ENCODE assay signal across 1 cellular context in genomic region chr19:40461669-40462221, GRCh38.
A peak's percentile ranks its signal among the peaks of the same experiment; 100 is the strongest.
TF ChIP-seq lines count a peak whose summit lies in the region.

No MANE protein-coding gene starts in this region.

TF ChIP-seq in HepG2, 621 proteins besides CTCF, POLR2A, EP300 and RAD21 (continued from another document and continues in another):
- no peak for TF ChIP-seq HOMEZ (CRISPR knock-in tag; IDR thresholded peaks at IDR 0.05; ENCODE audit: low read depth)
- no peak for TF ChIP-seq ZNF276 (CRISPR knock-in tag; IDR thresholded peaks at IDR 0.05; ENCODE audit: low read depth)
- no peak for TF ChIP-seq ZNF224 (CRISPR knock-in tag; IDR thresholded peaks at IDR 0.05)
- no peak for TF ChIP-seq ARID2 (CRISPR knock-in tag; IDR thresholded peaks at IDR 0.05; ENCODE audit: borderline replicate concordance)
- TF ChIP-seq RBM22 (optimal IDR thresholded peaks at IDR 0.05; ENCODE audit: low read length): no peak
- no peak for TF ChIP-seq ATF7-NPFF (CRISPR knock-in tag; IDR thresholded peaks at IDR 0.05; ENCODE audit: low read depth)
- no peak for TF ChIP-seq ELK4 (CRISPR knock-in tag; IDR thresholded peaks at IDR 0.05; ENCODE audit: borderline replicate concordance)
- TF ChIP-seq ZBED4 (CRISPR knock-in tag; IDR thresholded peaks at IDR 0.05; ENCODE audit: borderline replicate concordance): no peak
- no peak for TF ChIP-seq CREBL2 (CRISPR knock-in tag; IDR thresholded peaks at IDR 0.05; ENCODE audit: borderline replicate concordance)
- peak; percentile 70 for TF ChIP-seq MAX (IDR thresholded peaks at IDR 0.05)
- no peak for TF ChIP-seq ZZZ3 (CRISPR knock-in tag; IDR thresholded peaks at IDR 0.05; ENCODE audit: borderline replicate concordance)
- TF ChIP-seq DMAP1 (CRISPR knock-in tag; IDR thresholded peaks at IDR 0.05): 0 out of 2 replicates have a peak, but pooled peaks have one; percentile 34
- no peak for TF ChIP-seq ZNF660 (CRISPR knock-in tag; IDR thresholded peaks at IDR 0.05; ENCODE audit: borderline replicate concordance, low read depth)
- peak; percentile 59 for TF ChIP-seq HNF4G (IDR thresholded peaks at IDR 0.05; ENCODE audit: borderline replicate concordance, low read depth, low read length)
- 0 out of 2 replicates have a peak, but pooled peaks have one; percentile 48 for TF ChIP-seq HNF4G (CRISPR knock-in tag; IDR thresholded peaks at IDR 0.05; ENCODE audit: borderline replicate concordance, low read depth)
- TF ChIP-seq AKAP8 (CRISPR knock-in tag; IDR thresholded peaks at IDR 0.05): no peak
- peak; percentile 56; the same call in 1 of the 2 replicates for TF ChIP-seq ELF1 (CRISPR knock-in tag; IDR thresholded peaks at IDR 0.05)
- no peak for TF ChIP-seq ZEB1 (IDR thresholded peaks at IDR 0.05; ENCODE audit: insufficient replicate concordance, low read depth)
- no peak for TF ChIP-seq ZBTB38 (CRISPR knock-in tag; IDR thresholded peaks at IDR 0.05)
- TF ChIP-seq, protein P1, sequence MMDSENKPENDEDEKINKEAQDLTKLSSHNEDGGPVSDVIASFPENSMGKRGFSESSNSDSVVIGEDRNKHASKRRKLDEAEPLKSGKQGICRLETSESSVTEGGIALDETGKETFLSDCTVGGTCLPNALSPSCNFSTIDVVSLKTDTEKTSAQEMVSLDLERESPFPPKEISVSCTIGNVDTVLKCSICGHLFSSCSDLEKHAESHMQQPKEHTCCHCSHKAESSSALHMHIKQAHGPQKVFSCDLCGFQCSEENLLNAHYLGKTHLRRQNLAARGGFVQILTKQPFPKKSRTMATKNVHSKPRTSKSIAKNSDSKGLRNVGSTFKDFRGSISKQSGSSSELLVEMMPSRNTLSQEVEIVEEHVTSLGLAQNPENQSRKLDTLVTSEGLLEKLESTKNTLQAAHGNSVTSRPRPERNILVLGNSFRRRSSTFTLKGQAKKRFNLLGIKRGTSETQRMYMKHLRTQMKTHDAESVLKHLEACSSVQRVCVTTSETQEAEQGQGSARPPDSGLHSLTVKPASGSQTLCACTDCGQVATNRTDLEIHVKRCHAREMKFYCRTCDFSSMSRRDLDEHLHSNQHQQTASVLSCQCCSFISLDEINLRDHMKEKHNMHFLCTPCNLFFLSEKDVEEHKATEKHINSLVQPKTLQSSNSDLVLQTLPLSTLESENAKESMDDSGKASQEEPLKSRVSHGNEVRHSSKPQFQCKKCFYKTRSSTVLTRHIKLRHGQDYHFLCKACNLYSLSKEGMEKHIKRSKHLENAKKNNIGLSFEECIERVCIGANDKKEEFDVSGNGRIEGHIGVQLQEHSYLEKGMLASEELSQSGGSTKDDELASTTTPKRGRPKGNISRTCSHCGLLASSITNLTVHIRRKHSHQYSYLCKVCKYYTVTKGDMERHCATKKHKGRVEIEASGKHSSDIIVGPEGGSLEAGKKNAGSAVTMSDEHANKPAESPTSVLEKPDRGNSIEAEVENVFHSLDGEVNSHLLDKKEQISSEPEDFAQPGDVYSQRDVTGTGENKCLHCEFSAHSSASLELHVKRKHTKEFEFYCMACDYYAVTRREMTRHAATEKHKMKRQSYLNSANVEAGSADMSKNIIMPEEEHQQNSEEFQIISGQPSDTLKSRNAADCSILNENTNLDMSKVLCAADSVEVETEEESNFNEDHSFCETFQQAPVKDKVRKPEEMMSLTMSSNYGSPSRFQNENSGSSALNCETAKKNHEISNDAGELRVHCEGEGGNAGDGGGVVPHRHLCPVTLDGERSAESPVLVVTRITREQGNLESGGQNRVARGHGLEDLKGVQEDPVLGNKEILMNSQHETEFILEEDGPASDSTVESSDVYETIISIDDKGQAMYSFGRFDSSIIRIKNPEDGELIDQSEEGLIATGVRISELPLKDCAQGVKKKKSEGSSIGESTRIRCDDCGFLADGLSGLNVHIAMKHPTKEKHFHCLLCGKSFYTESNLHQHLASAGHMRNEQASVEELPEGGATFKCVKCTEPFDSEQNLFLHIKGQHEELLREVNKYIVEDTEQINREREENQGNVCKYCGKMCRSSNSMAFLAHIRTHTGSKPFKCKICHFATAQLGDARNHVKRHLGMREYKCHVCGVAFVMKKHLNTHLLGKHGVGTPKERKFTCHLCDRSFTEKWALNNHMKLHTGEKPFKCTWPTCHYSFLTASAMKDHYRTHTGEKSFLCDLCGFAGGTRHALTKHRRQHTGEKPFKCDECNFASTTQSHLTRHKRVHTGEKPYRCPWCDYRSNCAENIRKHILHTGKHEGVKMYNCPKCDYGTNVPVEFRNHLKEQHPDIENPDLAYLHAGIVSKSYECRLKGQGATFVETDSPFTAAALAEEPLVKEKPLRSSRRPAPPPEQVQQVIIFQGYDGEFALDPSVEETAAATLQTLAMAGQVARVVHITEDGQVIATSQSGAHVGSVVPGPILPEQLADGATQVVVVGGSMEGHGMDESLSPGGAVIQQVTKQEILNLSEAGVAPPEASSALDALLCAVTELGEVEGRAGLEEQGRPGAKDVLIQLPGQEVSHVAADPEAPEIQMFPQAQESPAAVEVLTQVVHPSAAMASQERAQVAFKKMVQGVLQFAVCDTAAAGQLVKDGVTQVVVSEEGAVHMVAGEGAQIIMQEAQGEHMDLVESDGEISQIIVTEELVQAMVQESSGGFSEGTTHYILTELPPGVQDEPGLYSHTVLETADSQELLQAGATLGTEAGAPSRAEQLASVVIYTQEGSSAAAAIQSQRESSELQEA (CRISPR knock-in tag; IDR thresholded peaks at IDR 0.05; ENCODE audit: not compliant biosample characterization): no peak
- TF ChIP-seq JDP2 (CRISPR knock-in tag; IDR thresholded peaks at IDR 0.05; ENCODE audit: borderline replicate concordance): no peak
- no peak for TF ChIP-seq GTF3A (CRISPR knock-in tag; conservative IDR thresholded peaks at IDR 0.05)
- TF ChIP-seq BCL6 (CRISPR knock-in tag; IDR thresholded peaks at IDR 0.05): peak; percentile 69
- TF ChIP-seq E2F1 (CRISPR knock-in tag; IDR thresholded peaks at IDR 0.05): no peak
- no peak for TF ChIP-seq KAT7 (CRISPR knock-in tag; IDR thresholded peaks at IDR 0.05; ENCODE audit: borderline replicate concordance)
- TF ChIP-seq SOX6 (IDR thresholded peaks at IDR 0.05): no peak
- TF ChIP-seq SOX6 (CRISPR knock-in tag; IDR thresholded peaks at IDR 0.05): peak; percentile 48
- TF ChIP-seq IKZF4 (CRISPR knock-in tag; IDR thresholded peaks at IDR 0.05; ENCODE audit: borderline replicate concordance, low read depth, not compliant biosample characterization): no peak
- no peak for TF ChIP-seq ZFY (CRISPR knock-in tag; IDR thresholded peaks at IDR 0.05)
- no peak for TF ChIP-seq PLSCR1 (CRISPR knock-in tag; IDR thresholded peaks at IDR 0.05; ENCODE audit: borderline replicate concordance)
- TF ChIP-seq ZNF782 (CRISPR knock-in tag; IDR thresholded peaks at IDR 0.05; ENCODE audit: borderline replicate concordance): no peak
- TF ChIP-seq GLI4 (CRISPR knock-in tag; IDR thresholded peaks at IDR 0.05; ENCODE audit: borderline replicate concordance): no peak
- no peak for TF ChIP-seq MBNL3 (CRISPR knock-in tag; conservative IDR thresholded peaks at IDR 0.05)
- TF ChIP-seq ZNF446 (CRISPR knock-in tag; IDR thresholded peaks at IDR 0.05): no peak
- no peak for TF ChIP-seq ZKSCAN1 (IDR thresholded peaks at IDR 0.05; ENCODE audit: low read length)
